Comparison of ENCODE assay signal across 16 cellular contexts in the genomic region with DNA sequence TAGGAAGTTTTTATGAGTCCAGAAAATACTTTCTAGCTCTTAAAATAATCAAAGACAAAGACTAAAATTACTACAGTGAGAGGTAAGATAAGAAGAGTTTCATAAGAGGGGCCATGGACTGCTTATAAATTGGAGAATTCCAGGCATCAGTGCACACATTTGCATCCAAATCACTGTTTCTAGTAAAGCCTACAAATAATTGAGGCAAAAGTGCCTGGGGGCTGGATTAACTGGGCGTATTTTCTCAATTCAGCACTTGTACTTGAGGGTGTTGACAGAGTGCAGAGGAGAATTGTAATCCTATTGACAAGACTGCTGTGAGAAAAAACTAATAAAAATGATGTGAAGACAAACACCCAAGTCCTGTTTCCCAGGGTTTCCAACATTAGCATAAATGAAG.
DNase-seq lines count a peak whose midpoint lies in the region; TF ChIP-seq lines count a peak whose summit lies in the region.
"Had no signal": no experiment of that assay in that cellular context is flagged by ENCODE, and none has a peak within 500 bp of the region (broad histone marks: within the 10 kb centered on the region; RNA-seq: fewer than 3 reads in every experiment).

No MANE protein-coding gene starts in this region.

- H3K27ac Mint-ChIP-seq in nephron progenitor cell = peak overlapping the region; percentile 50
- H3K27ac Mint-ChIP-seq in CD4-positive, alpha-beta memory T cell = no peak overlapping the region

- no peak overlapping the region for H3K4me3 Mint-ChIP-seq in nephron progenitor cell
- no peak overlapping the region for H3K4me3 Mint-ChIP-seq in CD4-positive, alpha-beta memory T cell
- H3K4me3 Mint-ChIP-seq: CD8-positive, alpha-beta memory T cell had no signal

- H3K27me3 Mint-ChIP-seq in nephron progenitor cell (ENCODE audit: low read depth, poor library complexity) = no peaks in the 10 kb centered on the region
- no peaks in the 10 kb centered on the region for H3K27me3 Mint-ChIP-seq in CD4-positive, alpha-beta memory T cell
- H3K27me3 Mint-ChIP-seq: CD8-positive, alpha-beta memory T cell had no signal

- no peaks in the 10 kb centered on the region for H3K27me3 ChIP-seq in HAP-1 (ENCODE audit: low read depth)
- H3K27me3 ChIP-seq in CD4-positive, alpha-beta memory T cell (ENCODE audit: insufficient read depth, low read length) = no peaks in the 10 kb centered on the region
- H3K27me3 ChIP-seq in effector memory CD4-positive, alpha-beta T cell (replicated peaks; ENCODE audit: control insufficient read depth, insufficient read depth, low read length, poor library complexity, severe bottlenecking) = no peaks in the 10 kb centered on the region
- H3K27me3 ChIP-seq: BE2C had no signal

- in situ Hi-C loops in HAP-1 (cut with MboI; ENCODE audit: low sequenced_read_pairs) = no loop called here

- intact Hi-C loops in CD4-positive, alpha-beta memory T cell (cut with micrococcal nuclease) = no loop called here

- POLR2A ChIA-PET in CD4-positive, alpha-beta memory T cell (lab: Charles Lee; ENCODE audit: partially characterized antibody) = no interaction called here

- H3K4me3 ChIP-seq in HAP-1 = no peak overlapping the region
- H3K4me3 ChIP-seq in CD4-positive, alpha-beta memory T cell (ENCODE audit: low read length in 2 of 2) = no peak overlapping the region
- H3K4me3 ChIP-seq in effector memory CD4-positive, alpha-beta T cell (ENCODE audit: insufficient read depth, low read depth, low read length, poor library complexity, severe bottlenecking) = no peak overlapping the region

- H3K9me3 ChIP-seq in HAP-1 = peaks cover 17% of the 10 kb centered on the region
- H3K9me3 ChIP-seq in CD4-positive, alpha-beta memory T cell (ENCODE audit: control insufficient read depth in 1 of 2, low read length in 2 of 2) = no peaks in the 10 kb centered on the region
- no peaks in the 10 kb centered on the region for H3K9me3 ChIP-seq in effector memory CD4-positive, alpha-beta T cell (ENCODE audit: control insufficient read depth, low read length)
- H3K9me3 ChIP-seq: BE2C had no signal

- peaks cover 14% of the 10 kb centered on the region for H3K36me3 Mint-ChIP-seq in nephron progenitor cell (ENCODE audit: low read depth)
- H3K36me3 Mint-ChIP-seq in CD4-positive, alpha-beta memory T cell = no peaks in the 10 kb centered on the region
- H3K36me3 Mint-ChIP-seq: CD8-positive, alpha-beta memory T cell had no signal

- H3K36me3 ChIP-seq in HAP-1 (replicated peaks) = no peaks in the 10 kb centered on the region
- no peaks in the 10 kb centered on the region for H3K36me3 ChIP-seq in CD4-positive, alpha-beta memory T cell (ENCODE audit: insufficient read depth, low read length)
- H3K36me3 ChIP-seq in effector memory CD4-positive, alpha-beta T cell (ENCODE audit: control insufficient read depth, insufficient read depth, low read length) = no peaks in the 10 kb centered on the region
- H3K36me3 ChIP-seq: BE2C had no signal

- TF ChIP-seq CTCF in nephron progenitor cell (IDR thresholded peaks at IDR 0.05) = no peak

- DNase-seq in HAP-1 (ENCODE audit: low spot score in 2 of 2) (peak; percentile 95 to 100), NCI-H1417 treated with DMSO at 0.1 percent for 48 hours (lab: John Stamatoyannopoulos, UW) (peak; percentile 67), NCI-H748 treated with DMSO at 0.1 percent for 48 hours (lab: John Stamatoyannopoulos, UW) (peak; percentile 87), nephron progenitor cell (no peak)
- no peak for DNase-seq in CD4-positive, alpha-beta memory T cell
- no peak for DNase-seq in effector CD8-positive, alpha-beta T cell (lab: John Stamatoyannopoulos, UW)
- no peak for DNase-seq in effector memory CD4-positive, alpha-beta T cell
- DNase-seq: BE2C; CD8-positive, alpha-beta memory T cell; HCEC 1CT; Kasumi-1; NCI-H1694; NCI-H2171 treated with DMSO at 0.1 percent for 48 hours; NCI-H524; PC-3; T-helper 1 cell had no signal

- CTCF ChIA-PET in CD4-positive, alpha-beta memory T cell (lab: Charles Lee; ENCODE audit: partially characterized antibody) = no interaction called here

- H3K4me1 Mint-ChIP-seq in nephron progenitor cell = no peaks in the 10 kb centered on the region
- no peaks in the 10 kb centered on the region for H3K4me1 Mint-ChIP-seq in CD4-positive, alpha-beta memory T cell
- H3K4me1 Mint-ChIP-seq: CD8-positive, alpha-beta memory T cell had no signal

- no peak overlapping the region for H3K27ac ChIP-seq in CD4-positive, alpha-beta memory T cell (ENCODE audit: low read depth, low read length)
- H3K27ac ChIP-seq in effector memory CD4-positive, alpha-beta T cell (ENCODE audit: insufficient read depth, low read length, poor library complexity, severe bottlenecking) = no peak overlapping the region

- H3K9me3 Mint-ChIP-seq in nephron progenitor cell = peaks cover 39% of the 10 kb centered on the region
- H3K9me3 Mint-ChIP-seq in CD4-positive, alpha-beta memory T cell = peaks cover 6 to 32% (median 14%) of the 10 kb centered on the region in 8 donors

- H3K4me1 ChIP-seq in HAP-1 = peaks cover 16% of the 10 kb centered on the region
- no peaks in the 10 kb centered on the region for H3K4me1 ChIP-seq in CD4-positive, alpha-beta memory T cell (ENCODE audit: insufficient read depth, low read length)
- H3K4me1 ChIP-seq in effector memory CD4-positive, alpha-beta T cell (ENCODE audit: control insufficient read depth, insufficient read depth, low read length, poor library complexity, severe bottlenecking) = no peaks in the 10 kb centered on the region
- H3K4me1 ChIP-seq: BE2C had no signal

Comparison
In these comparisons a context has a peak if more than half of its experiments do, and no peak if none do; other contexts are left out.
1. DNase-seq: peak in HAP-1 (2 of 2), NCI-H1417 treated with DMSO at 0.1 percent for 48 hours (single experiment) and NCI-H748 treated with DMSO at 0.1 percent for 48 hours (single experiment); none in nephron progenitor cell (single experiment), CD4-positive, alpha-beta memory T cell (0 of 5), effector CD8-positive, alpha-beta T cell (single experiment) and effector memory CD4-positive, alpha-beta T cell (0 of 3).